12 cellular contexts compared by ENCODE assay signal in genomic region chr3:12579456-12579855, GRCh38. TPM values are rescaled to one million over a fixed set of nuclear protein-coding genes. Genes with fewer than 3 reads are reported as not detected.
DNase-seq lines count a peak whose midpoint lies in the region; ATAC-seq and TF ChIP-seq lines count a peak whose summit lies in the region.
"Had no signal": no experiment of that assay in that cellular context is flagged by ENCODE, and none has a peak within 500 bp of the region (broad histone marks: within the 10 kb centered on the region; RNA-seq: fewer than 3 reads in every experiment).

No MANE protein-coding gene starts in this region.

- H3K9me3 Mint-ChIP-seq in CD14-positive monocyte (peaks cover 0 to 1% (median 0%) of the 10 kb centered on the region in 7 donors), Calu3 (ENCODE audit: low read depth, unreplicated experiment) (no peaks in the 10 kb centered on the region), brain (no peaks in the 10 kb centered on the region), nephron progenitor cell (no peaks in the 10 kb centered on the region)

- H3K36me3 Mint-ChIP-seq in CD14-positive monocyte (peaks cover 79 to 92% of the 10 kb centered on the region in 2 donors), Calu3 (ENCODE audit: insufficient read depth, unreplicated experiment) (peaks cover 55% of the 10 kb centered on the region), brain (peaks cover 83% of the 10 kb centered on the region), nephron progenitor cell (ENCODE audit: low read depth) (peaks cover 74% of the 10 kb centered on the region)

- ATAC-seq in HG02763 (IDR thresholded peaks at IDR 0.05; ENCODE audit: unreplicated experiment): no peak
- ATAC-seq: activated CD4-positive, CD25-positive, alpha-beta regulatory T cell treated with anti-CD3 and anti-CD28 coated beads, Interleukin-2, amount 50 U/mL, for 24 hours had no signal

- peaks cover 8% of the 10 kb centered on the region for H3K4me1 Mint-ChIP-seq in CD14-positive monocyte
- peaks cover 8% of the 10 kb centered on the region for H3K4me1 Mint-ChIP-seq in Calu3 (ENCODE audit: low read depth, unreplicated experiment)
- H3K4me1 Mint-ChIP-seq in brain: no peaks in the 10 kb centered on the region
- H3K4me1 Mint-ChIP-seq in nephron progenitor cell: no peaks in the 10 kb centered on the region

- CTCF ChIA-PET in Calu3 (lab: Charles Lee): interaction anchor here (1.1 kb wide), 1 partner anchor 8 kb away, joined by 6 read pairs; no protein-coding TSS in a partner anchor

- H3K27me3 Mint-ChIP-seq in CD14-positive monocyte (ENCODE audit: low read depth in 3 of 3) (no peaks in the 10 kb centered on the region), Calu3 (ENCODE audit: unreplicated experiment) (no peaks in the 10 kb centered on the region), brain (no peaks in the 10 kb centered on the region), nephron progenitor cell (ENCODE audit: low read depth, poor library complexity) (no peaks in the 10 kb centered on the region)

- H3K4me3 Mint-ChIP-seq in CD14-positive monocyte (no peak overlapping the region), Calu3 (ENCODE audit: low read depth, unreplicated experiment) (no peak overlapping the region), brain (no peak overlapping the region), nephron progenitor cell (no peak overlapping the region)

- intact Hi-C loops in CD14-positive monocyte (cut with micrococcal nuclease) (no loop called here), Calu3 (cut with micrococcal nuclease; ENCODE audit: unreplicated experiment) (no loop called here)

- peak overlapping the region in 5 of 7 donors; percentile 68 to 91 (median 79) for H3K27ac Mint-ChIP-seq in CD14-positive monocyte
- peak overlapping the region; percentile 45 for H3K27ac Mint-ChIP-seq in Calu3 (ENCODE audit: unreplicated experiment)
- peak overlapping the region in 3 of 5 experiments; percentile 26 to 83 (median 37) for H3K27ac Mint-ChIP-seq in brain
- peak overlapping the region; percentile 88 for H3K27ac Mint-ChIP-seq in nephron progenitor cell

- TF ChIP-seq CTCF in CD14-positive monocyte (IDR thresholded peaks at IDR 0.05) (no peak), Calu3 (IDR thresholded peaks at IDR 0.05; ENCODE audit: unreplicated experiment) (no peak), brain (conservative IDR thresholded peaks at IDR 0.05) (no peak), nephron progenitor cell (IDR thresholded peaks at IDR 0.05) (no peak)

- DNase-seq in CD14-positive monocyte (ENCODE audit: low spot score) (no peak), Calu3 (no peak), nephron progenitor cell (no peak), GOT3 (lab: John Stamatoyannopoulos, UW) (no peak)
- no peak for DNase-seq in stimulated activated CD4-positive, alpha-beta T cell treated with anti-CD3 and anti-CD28 coated beads, Interleukin-4, amount 100 ng/mL, for 4 hours
- DNase-seq: NCI-H82, psoas muscle, upper lobe of left lung had no signal

- BruUV-seq in Calu3 (replicated peaks; lab: Mats Ljungman, UMichigan): no TSS peak

RNA-seq across cellular contexts. Expression of gene MKRN2, which starts 22.6 kb away (rescaled TPM):
- polyA plus RNA-seq in CD14-positive monocyte (10 to 100 TPM; 29.6 to 30.9 TPM), brain (ENCODE audit: insufficient read depth, low read depth, low replicate concordance) (13.4 TPM)
- 18.2 and 20.3 TPM in 2 replicates for total RNA-seq in Calu3 (2022)

RNA-seq across cellular contexts. Expression of gene MKRN2OS, which starts 34.2 kb away (rescaled TPM):
- polyA plus RNA-seq in CD14-positive monocyte (not detected), brain (ENCODE audit: insufficient read depth, low read depth, low replicate concordance) (not detected)
- 2.1 and 3.9 TPM in 2 replicates for total RNA-seq in Calu3 (2022)
- total RNA-seq: cardiac muscle cell had no signal

Comparison
In these comparisons a context has a peak if more than half of its experiments do, and no peak if none do; other contexts are left out.
1. H3K27ac Mint-ChIP-seq: peak in every context shown above with its lines; median percentile 88 in nephron progenitor cell; 79 in CD14-positive monocyte; 45 in Calu3; 37 in brain.